In the genomic region with DNA sequence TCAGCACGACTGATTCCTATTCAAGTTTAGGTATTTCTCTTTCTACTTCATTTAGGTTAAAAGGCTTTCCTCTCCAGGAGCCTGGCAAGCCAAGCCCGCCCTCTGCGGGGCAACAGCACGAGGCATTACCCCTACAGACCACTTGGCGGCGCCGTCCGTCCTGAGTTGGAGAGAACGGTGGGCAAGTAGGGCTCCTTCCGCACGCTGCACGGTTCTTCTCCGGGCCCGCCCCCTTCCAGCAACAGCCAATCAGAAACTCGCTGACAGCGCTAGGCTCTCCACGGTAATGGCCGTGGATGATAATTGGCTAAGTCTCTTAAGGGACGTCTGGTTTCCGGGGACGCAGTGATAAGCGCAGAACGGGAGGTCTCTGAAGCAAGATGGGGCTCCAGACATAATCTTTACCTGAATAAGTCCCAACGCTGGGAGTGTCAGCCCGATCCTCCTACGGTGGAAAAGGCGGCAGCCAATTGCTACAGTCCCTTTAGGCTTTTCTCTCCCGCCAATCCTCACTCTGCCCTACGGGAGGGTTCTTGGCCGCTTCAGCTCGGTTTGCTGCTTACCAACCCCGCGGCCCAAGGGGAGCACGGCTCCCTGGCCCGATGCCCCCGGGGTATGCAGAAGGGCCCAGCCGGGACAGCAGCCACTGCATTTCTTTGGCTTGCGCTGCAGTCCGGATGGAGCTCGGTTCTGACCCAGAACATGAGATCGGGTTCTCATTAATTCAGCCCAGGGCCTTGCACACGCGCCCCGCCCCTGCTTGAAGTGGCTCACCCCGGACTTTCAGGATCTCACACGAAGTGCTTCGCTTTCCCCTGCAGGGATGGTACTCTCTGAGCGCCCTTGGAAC, we compare ENCODE assay signal across 8 cellular contexts.
A peak's percentile ranks its signal among the peaks of the same experiment; 100 is the strongest.
DNase-seq lines count a peak whose midpoint lies in the region; ATAC-seq and TF ChIP-seq lines count a peak whose summit lies in the region.

No MANE protein-coding gene starts in this region.

- peak overlapping the region; percentile 51; the same call in 1 of the 2 replicates for H3K56ac ChIP-seq in IMR-90 (ENCODE audit: extremely low read depth, insufficient read depth, low read length)

- H3K4me3 Mint-ChIP-seq in activated T-cell treated with anti-CD3 and anti-CD28 coated beads, Interleukin-2, amount 50 U/mL, for 4 hours = peak overlapping the region; percentile 93

- H3K27me3 ChIP-seq in IMR-90 (ENCODE audit: control insufficient read depth, insufficient read depth, low read length) (peaks cover 9% of the 10 kb centered on the region), muscle layer of colon (ENCODE audit: control insufficient read depth in 1 of 2, insufficient read depth in 2 of 2, low read length in 2 of 2) (no peaks in the 10 kb centered on the region)

- BruUV-seq in IMR-90 (replicated peaks; lab: Mats Ljungman, UMichigan) = no TSS peak

- H3K4me3 ChIP-seq in IMR-90 (ENCODE audit: insufficient read depth, low read depth, low read length) = peak overlapping the region; percentile 83
- peak overlapping the region; percentile 69 to 91 for H3K4me3 ChIP-seq in muscle layer of colon (ENCODE audit: low read depth in 1 of 2, low read length in 2 of 2)

- CTCF ChIA-PET in IMR-90 (lab: Yijun Ruan, JAX) = interaction anchor here (0.6 to 1.5 kb wide), 2 partner anchors 19 to 242 kb away, joined by 4 read pairs; no protein-coding TSS in a partner anchor

- 0% methylated on average over 9 of the region's 48 CpGs; no CpG with 5 or more reads in 1 of the 2 experiments for WGBS in IMR-90 (ENCODE audit: extremely low coverage in 2 of 2, insufficient read length in 1 of 2), 2 experiments

- H2BK15ac ChIP-seq in IMR-90 (ENCODE audit: low read depth, low read length) = no peak overlapping the region

- no peaks in the 10 kb centered on the region for H3K79me1 ChIP-seq in IMR-90 (ENCODE audit: low read depth in 1 of 2, low read length in 2 of 2)

- POLR2A ChIA-PET in IMR-90 (lab: Charles Lee; ENCODE audit: unreplicated experiment) = no interaction called here

- dilution Hi-C loops in IMR-90 (cut with HindIII; ENCODE audit: low sequenced_read_pairs, unreplicated experiment) = no loop called here

- H3K9me3 ChIP-seq in IMR-90 (ENCODE audit: control insufficient read depth, insufficient read depth, low read length) (no peaks in the 10 kb centered on the region), muscle layer of colon (ENCODE audit: low read length) (no peaks in the 10 kb centered on the region)

- H2AK5ac ChIP-seq in IMR-90 (ENCODE audit: low read depth, low read length) = no peak overlapping the region

- no peaks in the 10 kb centered on the region for H4K20me1 ChIP-seq in IMR-90 (ENCODE audit: insufficient read depth, low read length)

- peak overlapping the region; percentile 90 for H3K23ac ChIP-seq in IMR-90 (ENCODE audit: low read depth, low read length)

- H2BK5ac ChIP-seq in IMR-90 (ENCODE audit: low read depth, low read length, poor library complexity, severe bottlenecking) = peak overlapping the region; percentile 67

- H3K36me3 Mint-ChIP-seq in activated T-cell treated with anti-CD3 and anti-CD28 coated beads, Interleukin-2, amount 50 U/mL, for 4 hours (ENCODE audit: insufficient read depth) = no peaks in the 10 kb centered on the region

- H2AFZ ChIP-seq in IMR-90 (replicated peaks; ENCODE audit: low read length, poor library complexity) = peak overlapping the region; percentile 93

- peaks cover 14% of the 10 kb centered on the region for H3K27me3 Mint-ChIP-seq in activated T-cell treated with anti-CD3 and anti-CD28 coated beads, Interleukin-2, amount 50 U/mL, for 4 hours (ENCODE audit: low read depth)

- H3K9me1 ChIP-seq in IMR-90 (ENCODE audit: insufficient read depth, low read length) = no peaks in the 10 kb centered on the region

- peak overlapping the region; percentile 90 to 91 for H4K8ac ChIP-seq in IMR-90 (ENCODE audit: low read depth in 2 of 2, low read length in 2 of 2)

- H3K4me1 Mint-ChIP-seq in activated T-cell treated with anti-CD3 and anti-CD28 coated beads, Interleukin-2, amount 50 U/mL, for 4 hours (ENCODE audit: low read depth) = peaks cover 4% of the 10 kb centered on the region

- peak; percentile 54; the same call in 1 of the 2 replicates for TF ChIP-seq POLR2A in IMR-90 (IDR thresholded peaks at IDR 0.05; ENCODE audit: low read depth, low read length)

- H4K5ac ChIP-seq in IMR-90 (ENCODE audit: low read depth, low read length) = peak overlapping the region; percentile 93

- H4K91ac ChIP-seq in IMR-90 (ENCODE audit: insufficient read depth, low read depth, low read length) = peak overlapping the region; percentile 43

- H3K4me1 ChIP-seq in IMR-90 (ENCODE audit: control insufficient read depth, insufficient read depth, low read length) = no peaks in the 10 kb centered on the region; the same call in 1 of the 2 replicates
- peaks cover 6% of the 10 kb centered on the region for H3K4me1 ChIP-seq in muscle layer of colon (ENCODE audit: insufficient read depth, low read length)

- H2BK20ac ChIP-seq in IMR-90 (ENCODE audit: low read depth, low read length) = no peak overlapping the region

- intact Hi-C loops in IMR-90 (cut with micrococcal nuclease) = no loop called here

- TF ChIP-seq RAD21 in IMR-90 (IDR thresholded peaks at IDR 0.05; ENCODE audit: low read length) = peak; percentile 86

- H3K4me2 ChIP-seq in IMR-90 (ENCODE audit: low read depth, low read length) = peak overlapping the region; percentile 91

- no peaks in the 10 kb centered on the region for H3K9me3 Mint-ChIP-seq in activated T-cell treated with anti-CD3 and anti-CD28 coated beads, Interleukin-2, amount 50 U/mL, for 4 hours

- no peak overlapping the region for H2BK120ac ChIP-seq in IMR-90 (ENCODE audit: low read depth, low read length)

- ATAC-seq in GM21528 (IDR thresholded peaks at IDR 0.05; ENCODE audit: low FRiP score, unreplicated experiment) (peak; percentile 100), IMR-90 (ENCODE audit: low read depth) (peak; percentile 99), esophagus mucosa (peak; percentile 100)
- ATAC-seq in activated T-cell treated with anti-CD3 and anti-CD28 coated beads, Interleukin-2, amount 50 U/mL, for 4 hours = peak; percentile 99 to 100

- peak overlapping the region; percentile 73 for H3K4ac ChIP-seq in IMR-90 (ENCODE audit: low read depth, low read length)

- DNase-seq in DMS114 treated with DMSO at 0.1 percent for 48 hours (lab: John Stamatoyannopoulos, UW; ENCODE audit: unreplicated experiment) = peak; percentile 94
- DNase-seq in IMR-90 = peak; percentile 97
- peak; percentile 97 for DNase-seq in OCI-M1 (lab: John Stamatoyannopoulos, UW)
- peak; percentile 97 for DNase-seq in activated T-cell treated with anti-CD3 and anti-CD28 coated beads, Interleukin-2, amount 50 U/mL, for 4 hours
- DNase-seq in stimulated activated CD8-positive, alpha-beta memory T cell treated with anti-CD3 and anti-CD28 coated beads, Interleukin-7, amount 100 ng/mL, for 24 hours (ENCODE audit: low read depth) = peak; percentile 92

- H3K36me3 ChIP-seq in IMR-90 (ENCODE audit: control insufficient read depth, insufficient read depth, low read length) = no peaks in the 10 kb centered on the region
- no peaks in the 10 kb centered on the region for H3K36me3 ChIP-seq in muscle layer of colon (ENCODE audit: insufficient read depth, low read length)

- peak overlapping the region; percentile 64 for H3K18ac ChIP-seq in IMR-90 (ENCODE audit: low read depth, low read length)

- peak overlapping the region; percentile 91 for H3K9ac ChIP-seq in IMR-90 (ENCODE audit: low read depth, low read length)
- H3K9ac ChIP-seq in muscle layer of colon (ENCODE audit: low read length) = peak overlapping the region; percentile 63

- H2AK9ac ChIP-seq in IMR-90 (replicated peaks; ENCODE audit: low read depth, low read length, poor library complexity) = peak overlapping the region; percentile 4

- peak; percentile 99 for TF ChIP-seq CTCF in IMR-90 (conservative IDR thresholded peaks at IDR 0.05; ENCODE audit: low read depth, low read length)

- H3K27ac ChIP-seq in IMR-90 (ENCODE audit: insufficient read depth, low read length) (peak overlapping the region; percentile 82), muscle layer of colon (ENCODE audit: low read depth, low read length) (peak overlapping the region; percentile 88)

- peak overlapping the region; percentile 76 for H3K14ac ChIP-seq in IMR-90 (replicated peaks; ENCODE audit: low read depth, low read length)

- in situ Hi-C loops in IMR-90 (cut with MboI; ENCODE audit: low sequenced_read_pairs) = no loop called here

TF ChIP-seq in IMR-90, 13 proteins besides CTCF, POLR2A, EP300 and RAD21 (continues in another document):
- TF ChIP-seq, protein P1, sequence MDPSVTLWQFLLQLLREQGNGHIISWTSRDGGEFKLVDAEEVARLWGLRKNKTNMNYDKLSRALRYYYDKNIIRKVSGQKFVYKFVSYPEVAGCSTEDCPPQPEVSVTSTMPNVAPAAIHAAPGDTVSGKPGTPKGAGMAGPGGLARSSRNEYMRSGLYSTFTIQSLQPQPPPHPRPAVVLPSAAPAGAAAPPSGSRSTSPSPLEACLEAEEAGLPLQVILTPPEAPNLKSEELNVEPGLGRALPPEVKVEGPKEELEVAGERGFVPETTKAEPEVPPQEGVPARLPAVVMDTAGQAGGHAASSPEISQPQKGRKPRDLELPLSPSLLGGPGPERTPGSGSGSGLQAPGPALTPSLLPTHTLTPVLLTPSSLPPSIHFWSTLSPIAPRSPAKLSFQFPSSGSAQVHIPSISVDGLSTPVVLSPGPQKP (IDR thresholded peaks at IDR 0.05; ENCODE audit: borderline replicate concordance, low read depth, low read length) = no peak
- TF ChIP-seq NFE2L2 (IDR thresholded peaks at IDR 0.05; ENCODE audit: low read depth, low read length) (0 out of 2 replicates have a peak, but pooled peaks have one; percentile 3), MXI1 (IDR thresholded peaks at IDR 0.05; ENCODE audit: borderline replicate concordance, low read depth, low read length) (no peak), SMC3 (IDR thresholded peaks at IDR 0.05; ENCODE audit: low read depth, low read length) (peak; percentile 55), BHLHE40 (IDR thresholded peaks at IDR 0.05; ENCODE audit: low read depth, low read length) (peak; percentile 74), CHD1 (IDR thresholded peaks at IDR 0.05; ENCODE audit: low read depth, low read length) (no peak), CEBPB (IDR thresholded peaks at IDR 0.05; ENCODE audit: low read depth, low read length) (0 out of 2 replicates have a peak, but pooled peaks have one; percentile 5), RCOR1 (IDR thresholded peaks at IDR 0.05; ENCODE audit: insufficient replicate concordance, low read length) (no peak), RFX5 (IDR thresholded peaks at IDR 0.05; ENCODE audit: low read depth, low read length) (peak; percentile 50; the same call in 1 of the 2 replicates)
- TF ChIP-seq, protein P2, sequence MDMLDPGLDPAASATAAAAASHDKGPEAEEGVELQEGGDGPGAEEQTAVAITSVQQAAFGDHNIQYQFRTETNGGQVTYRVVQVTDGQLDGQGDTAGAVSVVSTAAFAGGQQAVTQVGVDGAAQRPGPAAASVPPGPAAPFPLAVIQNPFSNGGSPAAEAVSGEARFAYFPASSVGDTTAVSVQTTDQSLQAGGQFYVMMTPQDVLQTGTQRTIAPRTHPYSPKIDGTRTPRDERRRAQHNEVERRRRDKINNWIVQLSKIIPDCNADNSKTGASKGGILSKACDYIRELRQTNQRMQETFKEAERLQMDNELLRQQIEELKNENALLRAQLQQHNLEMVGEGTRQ (IDR thresholded peaks at IDR 0.05; ENCODE audit: low read depth, low read length) = no peak

Comparison
In these comparisons a context has a peak if more than half of its experiments do, and no peak if none do; other contexts are left out.
1. Peak in every context shown above with its lines: DNase-seq, ATAC-seq, H3K4me3 ChIP-seq and H3K27ac ChIP-seq.